Comparison of ENCODE assay signal across 8 cellular contexts in genomic region chr16:81996664-81997529, GRCh38. TPM values are rescaled to one million over a fixed set of nuclear protein-coding genes. Genes with fewer than 3 reads are reported as not detected.
DNase-seq lines count a peak whose midpoint lies in the region; ATAC-seq and TF ChIP-seq lines count a peak whose summit lies in the region.

No MANE protein-coding gene starts in this region.

- H3K27me3 ChIP-seq in brain microvascular endothelial cell (replicated peaks) (no peaks in the 10 kb centered on the region), lung (ENCODE audit: control insufficient read depth, insufficient read depth) (no peaks in the 10 kb centered on the region)

- peaks cover 24% of the 10 kb centered on the region for H3K36me3 Mint-ChIP-seq in activated CD4-positive, alpha-beta T cell treated with anti-CD3 and anti-CD28 coated beads for 36 hours (ENCODE audit: low read depth)

- H3K27ac Mint-ChIP-seq in activated CD4-positive, alpha-beta T cell treated with anti-CD3 and anti-CD28 coated beads for 36 hours = no peak overlapping the region

- H3K4me3 ChIP-seq in AG09309 (ENCODE audit: control insufficient read depth, low read depth, low read length) (no peak overlapping the region), brain microvascular endothelial cell (ENCODE audit: low read depth, low read length) (no peak overlapping the region), lung (no peak overlapping the region)

- ATAC-seq in lung (ENCODE audit: insufficient read depth, low FRiP score) (peak; percentile 32), GM21447 (IDR thresholded peaks at IDR 0.05; ENCODE audit: unreplicated experiment) (no peak)
- ATAC-seq in activated CD4-positive, alpha-beta T cell treated with anti-CD3 and anti-CD28 coated beads for 36 hours = no peak

- H3K27ac ChIP-seq in brain microvascular endothelial cell (peak overlapping the region; percentile 49), lung (ENCODE audit: low read depth in 1 of 2, low read length in 1 of 2) (peak overlapping the region in 1 of 2 donors; percentile 47)

- in situ Hi-C loops in KBM-7 (cut with MboI; ENCODE audit: low pct_unique_long_range_greater_than_20kb, low sequenced_read_pairs) (no loop called here), brain microvascular endothelial cell (cut with HindIII; ENCODE audit: low pct_ligation_motif_present, low sequenced_read_pairs) (no loop called here)

- no peak overlapping the region for H3K4me3 Mint-ChIP-seq in activated CD4-positive, alpha-beta T cell treated with anti-CD3 and anti-CD28 coated beads for 36 hours

- POLR2A ChIA-PET in activated CD4-positive, alpha-beta T cell treated with anti-CD3 and anti-CD28 coated beads for 36 hours (lab: Charles Lee) = no interaction called here

- H3K4me1 ChIP-seq in lung (ENCODE audit: control insufficient read depth in 2 of 2, insufficient read depth in 2 of 2, low read length in 2 of 2) = peaks cover 0 to 2% of the 10 kb centered on the region in 2 donors

- TF ChIP-seq CTCF in AG09309 (IDR thresholded peaks at IDR 0.05; ENCODE audit: control insufficient read depth, insufficient read depth, low read depth, low read length, missing control alignments) (peak; percentile 41), brain microvascular endothelial cell (IDR thresholded peaks at IDR 0.05; ENCODE audit: low read depth, low read length, missing control alignments) (peak; percentile 65), lung (IDR thresholded peaks at IDR 0.05; ENCODE audit: control extremely low read depth, extremely low read depth) (no peak)

- CTCF ChIA-PET in activated CD4-positive, alpha-beta T cell treated with anti-CD3 and anti-CD28 coated beads for 36 hours (lab: Charles Lee) = interaction anchor here (0.5 kb wide), 2 partner anchors 148 to 1079 kb away, joined by 3 read pairs; no protein-coding TSS in a partner anchor

- H3K36me3 ChIP-seq in brain microvascular endothelial cell (replicated peaks) (no peaks in the 10 kb centered on the region), lung (ENCODE audit: control insufficient read depth in 2 of 2, insufficient read depth in 2 of 2, low read length in 2 of 2) (peaks cover 0 to 3% of the 10 kb centered on the region in 2 donors)

- H3K9me3 Mint-ChIP-seq in activated CD4-positive, alpha-beta T cell treated with anti-CD3 and anti-CD28 coated beads for 36 hours (ENCODE audit: low read depth) = no peaks in the 10 kb centered on the region

- DNase-seq in AG09309 (ENCODE audit: low read depth) (peak; percentile 40), KBM-7 (peak; percentile 39), brain microvascular endothelial cell (peak; percentile 56), lung (ENCODE audit: low spot score) (no peak), DMS79 (lab: John Stamatoyannopoulos, UW) (no peak), SKM-1 treated with dmso at 0.1 percent for 144 hours (lab: John Stamatoyannopoulos, UW; ENCODE audit: unreplicated experiment) (no peak)
- no peak for DNase-seq in activated CD4-positive, alpha-beta T cell treated with anti-CD3 and anti-CD28 coated beads for 36 hours

- H3K4me1 Mint-ChIP-seq in activated CD4-positive, alpha-beta T cell treated with anti-CD3 and anti-CD28 coated beads for 36 hours = peaks cover under 1% of the 10 kb centered on the region

- no peaks in the 10 kb centered on the region for H3K9me3 ChIP-seq in lung (ENCODE audit: control insufficient read depth in 2 of 2, insufficient read depth in 1 of 2, low read length in 1 of 2)

- intact Hi-C loops in activated CD4-positive, alpha-beta T cell treated with anti-CD3 and anti-CD28 coated beads for 36 hours (cut with DNase I, micrococcal nuclease) = no loop called here

- 70 to 77% methylated on average over 11 of the region's 11 CpGs for WGBS in lung, 2 donors

- no peaks in the 10 kb centered on the region for H3K27me3 Mint-ChIP-seq in activated CD4-positive, alpha-beta T cell treated with anti-CD3 and anti-CD28 coated beads for 36 hours

RNA-seq across cellular contexts. Expression of gene SDR42E1, which starts 14.4 kb away (rescaled TPM):
- total RNA-seq in lung = 1 to 10 TPM; 5.7 to 9.5 TPM
- polyA plus RNA-seq in lung = 1 to 10 TPM; 1.2 to 2.3 TPM
- total RNA-seq in activated CD4-positive, alpha-beta T cell treated with anti-CD3 and anti-CD28 coated beads for 36 hours = 1 to 10 TPM; 7.4 to 8.2 TPM

RNA-seq across cellular contexts. Expression of gene HSD17B2, which starts 38.2 kb away (rescaled TPM):
- 1 to 10 TPM; 2.7 to 3.3 TPM for total RNA-seq in lung
- 1 to 10 TPM; 3.0 to 6.2 TPM for polyA plus RNA-seq in lung
- not detected for total RNA-seq in activated CD4-positive, alpha-beta T cell treated with anti-CD3 and anti-CD28 coated beads for 36 hours

Comparison
In these comparisons a context has a peak if more than half of its experiments do, and no peak if none do; other contexts are left out.
1. DNase-seq: peak in AG09309 (single experiment), KBM-7 (single experiment) and brain microvascular endothelial cell (single experiment); none in lung (single experiment), activated CD4-positive, alpha-beta T cell treated with anti-CD3 and anti-CD28 coated beads for 36 hours (single experiment), DMS79 (single experiment) and SKM-1 treated with dmso at 0.1 percent for 144 hours (single experiment).